ENCODE assay signal across 11 cellular contexts in the genomic region with DNA sequence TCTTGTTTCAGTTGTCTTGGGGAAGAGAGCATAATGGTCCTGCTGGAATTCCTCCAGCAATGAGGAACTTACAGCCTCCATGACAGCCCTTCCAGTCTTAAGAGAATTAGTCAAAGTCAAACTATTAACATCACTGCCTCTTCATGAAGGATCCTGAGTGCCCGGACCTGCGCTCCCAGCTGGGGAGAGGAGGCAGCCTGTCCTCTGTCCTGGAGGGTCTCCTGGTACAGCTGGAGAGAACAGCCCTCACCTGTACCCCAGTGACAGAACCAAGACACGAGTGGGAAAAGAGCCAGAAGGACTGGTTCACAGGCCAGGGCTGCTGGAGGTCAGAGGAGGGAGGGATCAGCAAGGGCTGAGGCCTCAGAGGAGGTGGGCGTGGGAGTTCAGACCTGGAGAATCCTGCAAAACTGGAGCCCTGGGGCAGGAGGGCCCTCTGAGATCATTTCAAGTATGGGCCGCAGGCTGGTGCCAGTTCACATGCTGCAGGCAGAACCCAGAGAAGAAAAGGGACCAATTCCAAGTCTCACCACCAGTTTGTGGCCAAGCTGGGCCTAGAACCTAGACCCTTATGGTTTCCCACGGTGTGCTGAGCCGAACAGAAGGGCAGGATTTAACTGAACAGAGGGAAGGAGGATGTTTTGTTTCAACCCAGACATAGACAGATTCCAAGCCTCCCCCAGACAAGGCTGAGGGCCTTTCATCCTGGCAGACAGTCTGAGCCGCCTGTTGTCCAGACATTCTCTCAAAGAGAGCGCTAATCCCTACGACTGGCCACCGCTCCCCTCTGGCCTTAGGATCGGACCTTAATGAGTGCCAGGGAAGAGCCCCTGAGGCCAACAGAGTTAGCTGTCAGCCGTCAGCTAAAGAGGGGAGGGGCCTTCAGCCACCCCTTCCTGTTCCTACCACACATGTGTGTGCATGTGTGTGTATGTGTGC. TPM values are rescaled to one million over a fixed set of nuclear protein-coding genes. Genes with fewer than 3 reads are reported as not detected.
DNase-seq lines count a peak whose midpoint lies in the region; ATAC-seq, FAIRE-seq and TF ChIP-seq lines count a peak whose summit lies in the region.
"Had no signal": no experiment of that assay in that cellular context is flagged by ENCODE, and none has a peak within 500 bp of the region (broad histone marks: within the 10 kb centered on the region; RNA-seq: fewer than 3 reads in every experiment).

No MANE protein-coding gene starts in this region.

- H2AFZ ChIP-seq in PC-3 (ENCODE audit: low read length) (no peak overlapping the region), H1 (ENCODE audit: low read length) (no peak overlapping the region)

- TF ChIP-seq POLR2A in H1 (IDR thresholded peaks at IDR 0.05; ENCODE audit: control extremely low read depth in 1 of 2, low read depth in 2 of 2, low read length in 2 of 2): no peak

- H3K9ac ChIP-seq in PC-3 (ENCODE audit: low read length) (no peak overlapping the region), H1 (replicated peaks in 1 of 4; ENCODE audit: extremely low read depth in 1 of 4, low read depth in 3 of 4, low read length in 3 of 4) (no peak overlapping the region)

- H3K14ac ChIP-seq in H1 (ENCODE audit: insufficient read length): no peak overlapping the region

- H2BK5ac ChIP-seq in H1 (ENCODE audit: low read depth, low read length): no peak overlapping the region

- H4K20me1 ChIP-seq in PC-3 (ENCODE audit: low read length): no peaks in the 10 kb centered on the region
- peaks cover 0 to 2% of the 10 kb centered on the region in 2 experiments for H4K20me1 ChIP-seq in H1 (replicated peaks in 1 of 2; ENCODE audit: control insufficient read depth in 1 of 2, insufficient read depth in 2 of 2, low read length in 2 of 2)

- H2BK15ac ChIP-seq in H1 (ENCODE audit: low read length): 0 out of 2 replicates have a peak overlapping the region, but pooled peaks have one; percentile 29

- peak overlapping the region; percentile 17 for H4K91ac ChIP-seq in H1 (replicated peaks; ENCODE audit: insufficient read length, low read length)

- no peaks in the 10 kb centered on the region for H3K9me2 ChIP-seq in PC-3 (replicated peaks; ENCODE audit: low read length)

- FAIRE-seq in H1 (lab: Jason Lieb, UNC): no peak

- H3F3A ChIP-seq in PC-3 (ENCODE audit: low read length, unreplicated experiment): peaks cover 4% of the 10 kb centered on the region

- WGBS in H1 (ENCODE audit: extremely low coverage in 1 of 2, insufficient coverage in 1 of 2, insufficient read length in 1 of 2, insufficient replicate concordance in 2 of 2, low coverage in 1 of 2, low lambda C conversion rate in 2 of 2, missing lambda C conversion rate in 1 of 2), 2 experiments: 79% methylated on average over 13 of the region's 13 CpGs; no CpG with 5 or more reads in 1 of the 2 experiments

- intact Hi-C loops in PC-3 (cut with micrococcal nuclease) (no loop called here), lower lobe of right lung (cut with DNase I) (no loop called here)

- peaks cover 54% of the 10 kb centered on the region for H3K36me3 ChIP-seq in PC-3 (ENCODE audit: low read depth, low read length)
- no peaks in the 10 kb centered on the region for H3K36me3 ChIP-seq in H1 (ENCODE audit: control insufficient read depth in 2 of 4, insufficient read depth in 4 of 4, low read length in 3 of 4)
- H3K36me3 ChIP-seq in lower lobe of right lung: no peaks in the 10 kb centered on the region
- H3K36me3 ChIP-seq in thoracic aorta: peaks cover 36% of the 10 kb centered on the region

- DNase-seq in PC-3 (no peak), H1 (ENCODE audit: low read depth in 1 of 2, low spot score in 2 of 2) (no peak), lower lobe of right lung (peak; percentile 28), thoracic aorta (ENCODE audit: low spot score) (no peak), LoVo (ENCODE audit: low spot score) (no peak), NCI-H2029 (lab: John Stamatoyannopoulos, UW) (no peak)
- DNase-seq: activated CD4-positive, alpha-beta T cell treated with anti-CD3 and anti-CD28 coated beads, Interleukin-2, amount 50 U/mL, for 1 hour; CD4-positive, CD25-positive, alpha-beta regulatory T cell; mucosa of descending colon; SIG-M5 had no signal

- H3K79me1 ChIP-seq in H1 (ENCODE audit: low read depth, low read length): no peaks in the 10 kb centered on the region

- no peak for TF ChIP-seq CTCF in PC-3 (conservative IDR thresholded peaks at IDR 0.05; ENCODE audit: low read depth, low read length)
- no peak for TF ChIP-seq CTCF in H1 (IDR thresholded peaks at IDR 0.05; ENCODE audit: control extremely low read depth in 1 of 3, insufficient read depth in 1 of 3, low read depth in 1 of 3, low read length in 3 of 3)
- TF ChIP-seq CTCF in lower lobe of right lung (IDR thresholded peaks at IDR 0.05): no peak
- no peak for TF ChIP-seq CTCF in thoracic aorta (IDR thresholded peaks at IDR 0.05)

- peaks cover 52% of the 10 kb centered on the region for H3K4me1 ChIP-seq in PC-3 (ENCODE audit: insufficient read depth, low read length)
- H3K4me1 ChIP-seq in H1 (replicated peaks in 1 of 4; ENCODE audit: control insufficient read depth in 3 of 4, insufficient read depth in 4 of 4, low read length in 3 of 4): no peaks in the 10 kb centered on the region; a peak in 1 of 7 replicates
- H3K4me1 ChIP-seq in lower lobe of right lung: no peaks in the 10 kb centered on the region
- H3K4me1 ChIP-seq in thoracic aorta (ENCODE audit: control insufficient read depth in 1 of 2, low read depth in 2 of 2): peaks cover 44 to 59% of the 10 kb centered on the region in 2 donors

- no peak overlapping the region for H3K18ac ChIP-seq in H1 (ENCODE audit: extremely low read depth, low read length)

- no TSS peak for BruUV-seq in PC-3 (replicated peaks; lab: Mats Ljungman, UMichigan)

- TF ChIP-seq RAD21 in H1 (IDR thresholded peaks at IDR 0.05 in 1 of 2, conservative IDR thresholded peaks at IDR 0.05 in 1 of 2; ENCODE audit: low read depth in 2 of 2, low read length in 2 of 2): no peak

- H4K5ac ChIP-seq in H1 (ENCODE audit: insufficient read length, low read depth, low read length): no peak overlapping the region

- POLR2A ChIA-PET in PC-3 (lab: Charles Lee; ENCODE audit: unreplicated experiment): no interaction called here
- POLR2A ChIA-PET in H1 (lab: Charles Lee; ENCODE audit: partially characterized antibody): no interaction called here

- H3K4ac ChIP-seq in H1 (replicated peaks; ENCODE audit: insufficient read length, low read depth, low read length): no peak overlapping the region

- H3K4me2 ChIP-seq in PC-3 (ENCODE audit: low read length): no peak overlapping the region
- no peak overlapping the region for H3K4me2 ChIP-seq in H1 (ENCODE audit: insufficient read depth in 1 of 2, low read depth in 2 of 2, low read length in 2 of 2)

- H3K4me3 ChIP-seq in PC-3 (ENCODE audit: low read length): no peak overlapping the region
- no peak overlapping the region for H3K4me3 ChIP-seq in H1 (ENCODE audit: extremely low read depth in 1 of 4, insufficient read depth in 2 of 4, low read depth in 3 of 4, low read length in 4 of 4)
- H3K4me3 ChIP-seq in lower lobe of right lung: no peak overlapping the region
- H3K4me3 ChIP-seq in thoracic aorta: no peak overlapping the region
- H3K4me3 ChIP-seq: mucosa of descending colon had no signal

- ATAC-seq in PC-3: no peak
- ATAC-seq in lower lobe of right lung: no peak
- no peak for ATAC-seq in thoracic aorta (ENCODE audit: insufficient number of reproducible peaks, low FRiP score, low read depth)
- no peak for ATAC-seq in GM21529 (IDR thresholded peaks at IDR 0.05; ENCODE audit: unreplicated experiment)
- ATAC-seq: mucosa of descending colon had no signal

- no peaks in the 10 kb centered on the region for H3K23me2 ChIP-seq in H1 (ENCODE audit: low read depth, low read length)

- no peak overlapping the region for H3K23ac ChIP-seq in H1 (ENCODE audit: insufficient read length)

- H3K9me3 ChIP-seq in PC-3 (ENCODE audit: low read length) (no peaks in the 10 kb centered on the region), H1 (ENCODE audit: insufficient read depth in 2 of 2, low read depth in 1 of 2, low read length in 1 of 2) (no peaks in the 10 kb centered on the region), lower lobe of right lung (no peaks in the 10 kb centered on the region), thoracic aorta (no peaks in the 10 kb centered on the region)
- H3K9me3 ChIP-seq: mucosa of descending colon had no signal

- no peak overlapping the region for H2BK120ac ChIP-seq in H1 (replicated peaks; ENCODE audit: low read depth, low read length)

- H3K27me3 ChIP-seq in PC-3 (ENCODE audit: low read length) (no peaks in the 10 kb centered on the region), H1 (replicated peaks in 1 of 4; ENCODE audit: control insufficient read depth in 3 of 4, extremely low read depth in 1 of 4, insufficient read depth in 3 of 4, low read length in 3 of 4) (no peaks in the 10 kb centered on the region), lower lobe of right lung (ENCODE audit: low read depth) (no peaks in the 10 kb centered on the region), thoracic aorta (replicated peaks; ENCODE audit: insufficient read depth) (no peaks in the 10 kb centered on the region)

- no peak overlapping the region for H4K8ac ChIP-seq in H1 (ENCODE audit: extremely low read depth, insufficient read depth, low read length)

- no peak overlapping the region for H2AK5ac ChIP-seq in H1 (ENCODE audit: low read depth, low read length)

- H3K56ac ChIP-seq in H1 (replicated peaks; ENCODE audit: insufficient read length, low read depth, low read length): no peak overlapping the region

- peak overlapping the region; percentile 26 for H3K27ac ChIP-seq in PC-3 (ENCODE audit: low read length)
- H3K27ac ChIP-seq in H1 (ENCODE audit: low read depth, low read length): no peak overlapping the region
- no peak overlapping the region for H3K27ac ChIP-seq in lower lobe of right lung
- peak overlapping the region; percentile 93 to 95 for H3K27ac ChIP-seq in thoracic aorta

- H3K79me2 ChIP-seq in PC-3 (ENCODE audit: low read length) (peaks cover 47% of the 10 kb centered on the region), H1 (ENCODE audit: control insufficient read depth in 1 of 2, insufficient read depth in 2 of 2, low read length in 2 of 2) (no peaks in the 10 kb centered on the region)

- H2BK20ac ChIP-seq in H1 (ENCODE audit: low read length): no peak overlapping the region

- H2BK12ac ChIP-seq in H1 (ENCODE audit: low read depth, low read length): no peak overlapping the region

- TF ChIP-seq EP300 in H1 (IDR thresholded peaks at IDR 0.05; ENCODE audit: borderline replicate concordance in 1 of 2, low read depth in 2 of 2, low read length in 2 of 2): no peak

- CTCF ChIA-PET in PC-3 (lab: Charles Lee): no interaction called here
- CTCF ChIA-PET in H1 (lab: Charles Lee; ENCODE audit: partially characterized antibody): interaction anchor here (0.5 to 1.9 kb wide), 3 partner anchors 20 to 512 kb away, joined by 3 to 7 read pairs (median 6); no protein-coding TSS in a partner anchor

RNA-seq across cellular contexts. Expression of a gene that starts 18.2 kb away (rescaled TPM):
- total RNA-seq in PC-3 (2014; rRNA removed) (224 and 249 TPM in 2 replicates), lower lobe of right lung (7.6 TPM), thoracic aorta (100 to 1,000 TPM; 164 to 321 TPM)
- 8.1 and 9.3 TPM in 2 replicates for total RNA-seq in H1 (2021; fragmentation: NEBNext Ultra II Directional; extraction: Animal tissue kit (Norgen Biotek cat#: 25700))
- 14.4 and 22.7 TPM in 2 replicates for polyA plus RNA-seq in H1 (2011; rRNA removed)
- polyA plus RNA-seq in H1 (2011; cell fraction: cytosol; rRNA removed): 13.3 TPM
- 25.7 TPM for polyA plus RNA-seq in H1 (2011; cell fraction: nucleus; rRNA removed)
- 6.5 to 22.3 TPM (median 16.9 TPM) in 4 replicates for polyA plus RNA-seq in H1 (2012, experiment 1 of 2)
- 32.8 TPM for polyA plus RNA-seq in H1 (2012, experiment 2 of 2)
- 29.6 TPM for polyA plus RNA-seq in H1 (2013, experiment 1 of 2)
- 31.4 TPM for polyA plus RNA-seq in H1 (2013, experiment 2 of 2)
- 11.7 and 13.9 TPM in 2 replicates for polyA minus RNA-seq in H1 (2011; rRNA and poly(A)+ RNA removed)
- polyA minus RNA-seq in H1 (2011; cell fraction: cytosol; rRNA and poly(A)+ RNA removed): 14.2 TPM
- 11.9 TPM for polyA minus RNA-seq in H1 (2011; cell fraction: nucleus; rRNA and poly(A)+ RNA removed)

RNA-seq across cellular contexts. Expression of a gene that starts 47.7 kb away (rescaled TPM):
- total RNA-seq in PC-3 (2014; rRNA removed) (10.1 and 12.0 TPM in 2 replicates), lower lobe of right lung (16.3 TPM), thoracic aorta (10 to 100 TPM; 23.6 to 37.9 TPM)
- 2.6 and 3.8 TPM in 2 replicates for total RNA-seq in H1 (2021; fragmentation: NEBNext Ultra II Directional; extraction: Animal tissue kit (Norgen Biotek cat#: 25700))
- 3.2 and 6.4 TPM in 2 replicates for polyA plus RNA-seq in H1 (2011; rRNA removed)
- 4.6 TPM for polyA plus RNA-seq in H1 (2011; cell fraction: cytosol; rRNA removed)
- polyA plus RNA-seq in H1 (2011; cell fraction: nucleus; rRNA removed): 6.9 TPM
- polyA plus RNA-seq in H1 (2012, experiment 1 of 2): 2.2 to 3.0 TPM (median 2.4 TPM) in 4 replicates
- 2.8 TPM for polyA plus RNA-seq in H1 (2012, experiment 2 of 2)
- polyA plus RNA-seq in H1 (2013, experiment 1 of 2): 2.8 TPM
- 2.6 TPM for polyA plus RNA-seq in H1 (2013, experiment 2 of 2)
- polyA minus RNA-seq in H1 (2011; rRNA and poly(A)+ RNA removed): 2.1 and 3.2 TPM in 2 replicates
- 1.7 TPM for polyA minus RNA-seq in H1 (2011; cell fraction: cytosol; rRNA and poly(A)+ RNA removed)
- 3.4 TPM for polyA minus RNA-seq in H1 (2011; cell fraction: nucleus; rRNA and poly(A)+ RNA removed)

RNA-seq across cellular contexts. Expression of a gene that starts 50.1 kb away (rescaled TPM):
- 18.7 and 41.0 TPM in 2 replicates for total RNA-seq in PC-3 (2014; rRNA removed)
- 30.3 and 31.2 TPM in 2 replicates for total RNA-seq in H1 (2021; fragmentation: NEBNext Ultra II Directional; extraction: Animal tissue kit (Norgen Biotek cat#: 25700))
- 14.9 and 30.4 TPM in 2 replicates for polyA plus RNA-seq in H1 (2011; rRNA removed)
- polyA plus RNA-seq in H1 (2011; cell fraction: cytosol; rRNA removed): 12.2 TPM
- polyA plus RNA-seq in H1 (2011; cell fraction: nucleus; rRNA removed): 26.0 TPM
- polyA plus RNA-seq in H1 (2012, experiment 1 of 2): 25.9 to 33.8 TPM (median 31.4 TPM) in 4 replicates
- polyA plus RNA-seq in H1 (2012, experiment 2 of 2): 33.5 TPM
- polyA plus RNA-seq in H1 (2013, experiment 1 of 2): 25.2 TPM
- polyA plus RNA-seq in H1 (2013, experiment 2 of 2): 25.0 TPM
- polyA minus RNA-seq in H1 (2011; rRNA and poly(A)+ RNA removed): 12.2 and 13.9 TPM in 2 replicates
- polyA minus RNA-seq in H1 (2011; cell fraction: cytosol; rRNA and poly(A)+ RNA removed): 35.0 TPM
- polyA minus RNA-seq in H1 (2011; cell fraction: nucleus; rRNA and poly(A)+ RNA removed): 20.9 TPM
- 79.4 TPM for total RNA-seq in lower lobe of right lung
- 100 to 1,000 TPM in 1 of 2 donors, 10 to 100 TPM in 1; 77.2 to 138 TPM for total RNA-seq in thoracic aorta

Comparison
In these comparisons a context has a peak if more than half of its experiments do, and no peak if none do; other contexts are left out.
1. H3K27ac ChIP-seq: peak in PC-3 (single experiment) and thoracic aorta (2 of 2); none in H1 (single experiment) and lower lobe of right lung (single experiment).
2. RNA of a gene that starts 18.2 kb away (total RNA-seq): 164 to 321 TPM in thoracic aorta and 224 to 249 TPM in PC-3; 8.1 to 9.3 TPM in H1 and 7.6 TPM in lower lobe of right lung (single experiment); every median in the first group is over 10 times any median in the second.